ENCODE assay signal across 2 cellular contexts in the genomic region with DNA sequence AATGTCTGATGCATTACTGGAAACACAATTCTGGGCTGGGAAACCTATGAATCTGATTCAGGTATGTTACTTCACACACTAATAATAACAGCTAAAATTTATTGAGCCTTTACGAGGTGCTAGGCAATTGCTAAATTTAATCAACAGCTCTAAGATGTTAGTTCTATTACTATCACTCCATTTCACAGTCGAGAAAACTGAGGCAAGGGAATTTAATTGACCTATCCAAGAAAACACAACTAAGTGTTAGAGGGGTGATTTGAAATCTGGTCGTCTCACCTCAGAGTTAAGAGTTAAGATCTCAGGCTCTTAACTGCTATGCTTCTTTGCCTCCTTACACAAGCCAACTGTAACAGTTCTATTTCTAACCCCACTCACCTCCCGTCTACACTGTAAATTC.
TF ChIP-seq lines count a peak whose summit lies in the region.

No MANE protein-coding gene starts in this region.

TF ChIP-seq in HepG2, 621 proteins besides CTCF, POLR2A, EP300 and RAD21:
- TF ChIP-seq, protein P1, sequence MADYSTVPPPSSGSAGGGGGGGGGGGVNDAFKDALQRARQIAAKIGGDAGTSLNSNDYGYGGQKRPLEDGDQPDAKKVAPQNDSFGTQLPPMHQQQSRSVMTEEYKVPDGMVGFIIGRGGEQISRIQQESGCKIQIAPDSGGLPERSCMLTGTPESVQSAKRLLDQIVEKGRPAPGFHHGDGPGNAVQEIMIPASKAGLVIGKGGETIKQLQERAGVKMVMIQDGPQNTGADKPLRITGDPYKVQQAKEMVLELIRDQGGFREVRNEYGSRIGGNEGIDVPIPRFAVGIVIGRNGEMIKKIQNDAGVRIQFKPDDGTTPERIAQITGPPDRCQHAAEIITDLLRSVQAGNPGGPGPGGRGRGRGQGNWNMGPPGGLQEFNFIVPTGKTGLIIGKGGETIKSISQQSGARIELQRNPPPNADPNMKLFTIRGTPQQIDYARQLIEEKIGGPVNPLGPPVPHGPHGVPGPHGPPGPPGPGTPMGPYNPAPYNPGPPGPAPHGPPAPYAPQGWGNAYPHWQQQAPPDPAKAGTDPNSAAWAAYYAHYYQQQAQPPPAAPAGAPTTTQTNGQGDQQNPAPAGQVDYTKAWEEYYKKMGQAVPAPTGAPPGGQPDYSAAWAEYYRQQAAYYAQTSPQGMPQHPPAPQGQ (CRISPR knock-in tag; IDR thresholded peaks at IDR 0.05; ENCODE audit: borderline replicate concordance): no peak
- TF ChIP-seq ZNF629 (CRISPR knock-in tag; conservative IDR thresholded peaks at IDR 0.05): peak; percentile 72

TF ChIP-seq in IMR-90, 13 proteins besides CTCF, POLR2A, EP300 and RAD21:
- no peak for TF ChIP-seq MAFK (IDR thresholded peaks at IDR 0.05; ENCODE audit: low read depth, low read length)
- no peak for TF ChIP-seq RFX5 (IDR thresholded peaks at IDR 0.05; ENCODE audit: low read depth, low read length)
TF ChIP-seq in IMR-90: peak in this region for 0.
